In the genomic region with DNA sequence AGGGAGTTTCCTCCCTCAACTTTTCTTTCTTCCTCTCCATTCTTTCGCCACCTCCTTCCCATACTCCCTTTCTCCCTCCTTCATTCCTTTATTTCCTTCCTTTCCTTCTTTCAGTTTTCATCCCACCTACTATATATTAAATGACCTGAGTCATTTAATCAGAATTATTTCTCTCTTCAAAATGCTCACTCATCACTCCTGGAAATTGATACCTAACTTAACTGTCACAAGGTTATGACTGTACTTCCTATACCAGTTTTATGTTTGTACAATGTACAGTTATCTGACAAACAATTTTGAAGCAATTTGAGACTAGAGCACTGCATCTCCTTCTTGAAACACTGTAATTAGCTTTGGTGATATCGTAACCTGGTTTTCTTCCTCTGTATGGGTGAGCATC, we compare ENCODE assay signal across 2 cellular contexts.
A peak's percentile ranks its signal among the peaks of the same experiment; 100 is the strongest.
TF ChIP-seq lines count a peak whose summit lies in the region.

No MANE protein-coding gene starts in this region.

TF ChIP-seq in HEK293, 187 proteins besides CTCF, POLR2A, EP300 and RAD21 (continued from another document):
- TF ChIP-seq, protein P1, sequence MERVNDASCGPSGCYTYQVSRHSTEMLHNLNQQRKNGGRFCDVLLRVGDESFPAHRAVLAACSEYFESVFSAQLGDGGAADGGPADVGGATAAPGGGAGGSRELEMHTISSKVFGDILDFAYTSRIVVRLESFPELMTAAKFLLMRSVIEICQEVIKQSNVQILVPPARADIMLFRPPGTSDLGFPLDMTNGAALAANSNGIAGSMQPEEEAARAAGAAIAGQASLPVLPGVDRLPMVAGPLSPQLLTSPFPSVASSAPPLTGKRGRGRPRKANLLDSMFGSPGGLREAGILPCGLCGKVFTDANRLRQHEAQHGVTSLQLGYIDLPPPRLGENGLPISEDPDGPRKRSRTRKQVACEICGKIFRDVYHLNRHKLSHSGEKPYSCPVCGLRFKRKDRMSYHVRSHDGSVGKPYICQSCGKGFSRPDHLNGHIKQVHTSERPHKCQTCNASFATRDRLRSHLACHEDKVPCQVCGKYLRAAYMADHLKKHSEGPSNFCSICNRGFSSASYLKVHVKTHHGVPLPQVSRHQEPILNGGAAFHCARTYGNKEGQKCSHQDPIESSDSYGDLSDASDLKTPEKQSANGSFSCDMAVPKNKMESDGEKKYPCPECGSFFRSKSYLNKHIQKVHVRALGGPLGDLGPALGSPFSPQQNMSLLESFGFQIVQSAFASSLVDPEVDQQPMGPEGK (tag by site-specific recombination; IDR thresholded peaks at IDR 0.05) = no peak
- TF ChIP-seq BCL11A (tag by site-specific recombination; IDR thresholded peaks at IDR 0.05; ENCODE audit: low read depth) (no peak), PRDM6 (tag by site-specific recombination; IDR thresholded peaks at IDR 0.05) (no peak), ZNF391 (tag by site-specific recombination; IDR thresholded peaks at IDR 0.05; ENCODE audit: borderline replicate concordance, low read depth) (no peak), SP7 (tag by site-specific recombination; IDR thresholded peaks at IDR 0.05) (peak; percentile 64), ZNF155 (tag by site-specific recombination; IDR thresholded peaks at IDR 0.05) (no peak), ZNF76 (tag by site-specific recombination; IDR thresholded peaks at IDR 0.05; ENCODE audit: borderline replicate concordance, low read depth) (no peak), SETDB1 (IDR thresholded peaks at IDR 0.05; ENCODE audit: insufficient read length, low read length) (no peak), PRDM1 (tag by site-specific recombination; IDR thresholded peaks at IDR 0.05) (no peak), ZNF558 (tag by site-specific recombination; IDR thresholded peaks at IDR 0.05) (no peak), ZNF366 (tag by site-specific recombination; conservative IDR thresholded peaks at IDR 0.05) (peak; percentile 69), ZNF624 (tag by site-specific recombination; IDR thresholded peaks at IDR 0.05) (no peak)
TF ChIP-seq in HEK293: peak in this region for 2.

TF ChIP-seq in K562, 482 proteins besides CTCF, POLR2A, EP300 and RAD21 (continued from another document):
- TF ChIP-seq, protein P2, sequence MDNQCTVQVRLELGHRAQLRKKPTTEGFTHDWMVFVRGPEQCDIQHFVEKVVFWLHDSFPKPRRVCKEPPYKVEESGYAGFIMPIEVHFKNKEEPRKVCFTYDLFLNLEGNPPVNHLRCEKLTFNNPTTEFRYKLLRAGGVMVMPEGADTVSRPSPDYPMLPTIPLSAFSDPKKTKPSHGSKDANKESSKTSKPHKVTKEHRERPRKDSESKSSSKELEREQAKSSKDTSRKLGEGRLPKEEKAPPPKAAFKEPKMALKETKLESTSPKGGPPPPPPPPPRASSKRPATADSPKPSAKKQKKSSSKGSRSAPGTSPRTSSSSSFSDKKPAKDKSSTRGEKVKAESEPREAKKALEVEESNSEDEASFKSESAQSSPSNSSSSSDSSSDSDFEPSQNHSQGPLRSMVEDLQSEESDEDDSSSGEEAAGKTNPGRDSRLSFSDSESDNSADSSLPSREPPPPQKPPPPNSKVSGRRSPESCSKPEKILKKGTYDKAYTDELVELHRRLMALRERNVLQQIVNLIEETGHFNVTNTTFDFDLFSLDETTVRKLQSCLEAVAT (IDR thresholded peaks at IDR 0.05) = no peak
- no peak for TF ChIP-seq LCOR (CRISPR knock-in tag; IDR thresholded peaks at IDR 0.05)
- TF ChIP-seq C11orf30 (IDR thresholded peaks at IDR 0.05; ENCODE audit: low read depth) = peak; percentile 49; the same call in 1 of the 2 replicates
- no peak for TF ChIP-seq ZNF280B (CRISPR knock-in tag; IDR thresholded peaks at IDR 0.05)
- TF ChIP-seq KAT8 (IDR thresholded peaks at IDR 0.05; ENCODE audit: low read depth) = no peak
- TF ChIP-seq FOSL1 (tag; conservative IDR thresholded peaks at IDR 0.05) = peak; percentile 29; the same call in 1 of the 2 replicates
- no peak for TF ChIP-seq ZBTB1 (CRISPR knock-in tag; IDR thresholded peaks at IDR 0.05; ENCODE audit: borderline replicate concordance, low read depth)
- TF ChIP-seq TBP (optimal IDR thresholded peaks at IDR 0.05; ENCODE audit: low read depth, low read length) = no peak
- no peak for TF ChIP-seq ELF1 (tag; IDR thresholded peaks at IDR 0.05)
- no peak for TF ChIP-seq NRF1 (conservative IDR thresholded peaks at IDR 0.05 in 1 of 2, IDR thresholded peaks at IDR 0.05 in 1 of 2)
- TF ChIP-seq ZNF316 (IDR thresholded peaks at IDR 0.05) = peak; percentile 74
- TF ChIP-seq ZBTB33 (CRISPR knock-in tag; IDR thresholded peaks at IDR 0.05) = no peak
